20 cellular contexts compared by ENCODE assay signal in genomic region chr1:150850801-150851362, GRCh38. TPM values are rescaled to one million over a fixed set of nuclear protein-coding genes. Genes with fewer than 3 reads are reported as not detected.
"Had no signal": no experiment of that assay in that cellular context is flagged by ENCODE, and none has a peak within 500 bp of the region (broad histone marks: within the 10 kb centered on the region; RNA-seq: fewer than 3 reads in every experiment).

No MANE protein-coding gene starts in this region.

RNA-seq across cellular contexts. Expression of gene CTXND2, which starts 36.1 kb away (rescaled TPM):
- total RNA-seq: activated naive CD4-positive, alpha-beta T cell treated with anti-CD3 and anti-CD28 coated beads for 36 hours; activated naive CD4-positive, alpha-beta T cell treated with anti-CD3 and anti-CD28 coated beads, Interleukin-2, amount 50 U/mL, for 72 hours; activated naive CD8-positive, alpha-beta T cell treated with anti-CD3 and anti-CD28 coated beads for 36 hours; activated naive CD8-positive, alpha-beta T cell treated with anti-CD3 and anti-CD28 coated beads, Interleukin-2, amount 10 ng/mL, durations not matched to agents 7 days and 5 days; activated T-cell treated with anti-CD3 and anti-CD28 coated beads, Interleukin-2, amount 50 U/mL, for 4 hours; activated T-cell treated with anti-CD3 and anti-CD28 coated beads, Interleukin-2, amount 50 U/mL, for 72 hours; activated T-helper 1 cell treated with anti-CD3 and anti-CD28 coated beads, Interleukin-12 subunit alpha, Interleukin-12 subunit beta, Interleukin-2, Interleukin-4 antibody, amounts not matched to agents 30 ng/mL and 10 ng/mL and 1 ng/mL, durations not matched to agents 14 hours and 24 hours and 36 hours; activated T-helper 17 cell treated with anti-CD3 and anti-CD28 coated beads, Interleukin-2, amount 50 U/mL, for 72 hours; activated T-helper 2 cell treated with anti-CD3 and anti-CD28 coated beads, Interferon-gamma antibody, Interleukin-2, Interleukin-4, amounts not matched to agents 10 μg/mL and 5 μg/mL and 100 μg/mL, durations not matched to agents 14 hours and 24 hours and 36 hours; adrenal gland; aorta; ascending aorta; astrocyte; body of pancreas; breast epithelium; bronchial epithelial cell; cardiac muscle cell; cardiac septum; cerebellum; chondrocyte had no signal
